Comparison of ENCODE assay signal across 1 cellular context in the genomic region with DNA sequence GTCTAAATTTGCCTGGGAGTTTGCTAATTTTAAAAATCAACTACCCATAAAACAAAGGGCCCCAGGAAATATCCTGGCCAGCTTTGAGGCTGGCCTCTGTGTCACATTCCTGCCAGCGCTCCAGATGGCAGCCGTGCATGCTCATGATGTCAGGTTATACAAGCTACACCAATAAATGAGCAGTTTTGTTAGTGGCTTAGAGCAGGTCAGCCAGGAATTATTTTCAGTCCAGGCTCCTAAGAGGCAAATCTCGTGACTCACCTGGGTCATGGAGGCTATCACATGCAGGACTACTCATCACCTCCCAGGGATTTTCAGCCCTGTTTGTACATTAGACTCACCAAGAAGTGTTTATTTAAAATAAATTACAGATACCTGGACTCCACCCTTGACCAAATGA.
TF ChIP-seq lines count a peak whose summit lies in the region.

No MANE protein-coding gene starts in this region.

TF ChIP-seq in HEK293, 187 proteins besides CTCF, POLR2A, EP300 and RAD21 (continued from another document):
- TF ChIP-seq, protein P1, sequence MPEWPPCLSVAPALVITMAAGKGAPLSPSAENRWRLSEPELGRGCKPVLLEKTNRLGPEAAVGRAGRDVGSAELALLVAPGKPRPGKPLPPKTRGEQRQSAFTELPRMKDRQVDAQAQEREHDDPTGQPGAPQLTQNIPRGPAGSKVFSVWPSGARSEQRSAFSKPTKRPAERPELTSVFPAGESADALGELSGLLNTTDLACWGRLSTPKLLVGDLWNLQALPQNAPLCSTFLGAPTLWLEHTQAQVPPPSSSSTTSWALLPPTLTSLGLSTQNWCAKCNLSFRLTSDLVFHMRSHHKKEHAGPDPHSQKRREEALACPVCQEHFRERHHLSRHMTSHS (tag by site-specific recombination; IDR thresholded peaks at IDR 0.05), result no peak
- peak; percentile 88 for TF ChIP-seq FEZF1 (tag by site-specific recombination; IDR thresholded peaks at IDR 0.05)
- TF ChIP-seq, protein P2, sequence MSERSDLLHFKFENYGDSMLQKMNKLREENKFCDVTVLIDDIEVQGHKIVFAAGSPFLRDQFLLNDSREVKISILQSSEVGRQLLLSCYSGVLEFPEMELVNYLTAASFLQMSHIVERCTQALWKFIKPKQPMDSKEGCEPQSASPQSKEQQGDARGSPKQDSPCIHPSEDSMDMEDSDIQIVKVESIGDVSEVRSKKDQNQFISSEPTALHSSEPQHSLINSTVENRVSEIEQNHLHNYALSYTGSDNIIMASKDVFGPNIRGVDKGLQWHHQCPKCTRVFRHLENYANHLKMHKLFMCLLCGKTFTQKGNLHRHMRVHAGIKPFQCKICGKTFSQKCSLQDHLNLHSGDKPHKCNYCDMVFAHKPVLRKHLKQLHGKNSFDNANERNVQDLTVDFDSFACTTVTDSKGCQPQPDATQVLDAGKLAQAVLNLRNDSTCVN (tag by site-specific recombination; optimal IDR thresholded peaks at IDR 0.05), result no peak
- no peak for TF ChIP-seq ZNF24 (tag by site-specific recombination; IDR thresholded peaks at IDR 0.05)
- no peak for TF ChIP-seq ZNF112 (tag by site-specific recombination; IDR thresholded peaks at IDR 0.05)
- no peak for TF ChIP-seq ZNF335 (tag by site-specific recombination; conservative IDR thresholded peaks at IDR 0.05)
- TF ChIP-seq ZNF366 (tag by site-specific recombination; conservative IDR thresholded peaks at IDR 0.05), result 0 out of 2 replicates have a peak, but pooled peaks have one; percentile 26
- TF ChIP-seq ZNF16 (tag by site-specific recombination; IDR thresholded peaks at IDR 0.05; ENCODE audit: low read depth), result no peak
- no peak for TF ChIP-seq ZNF837 (tag by site-specific recombination; IDR thresholded peaks at IDR 0.05)
- no peak for TF ChIP-seq ZBTB8A (tag by site-specific recombination; IDR thresholded peaks at IDR 0.05)
- TF ChIP-seq SCRT2 (tag by site-specific recombination; IDR thresholded peaks at IDR 0.05), result no peak
- TF ChIP-seq HOXD13 (CRISPR knock-in tag; IDR thresholded peaks at IDR 0.05; ENCODE audit: borderline replicate concordance), result no peak
- TF ChIP-seq ZEB2 (tag by site-specific recombination; IDR thresholded peaks at IDR 0.05), result no peak
TF ChIP-seq in HEK293: peak in this region for 3.
